9 cellular contexts compared by ENCODE assay signal in genomic region chr1:226355679-226356583, GRCh38. TPM values are rescaled to one million over a fixed set of nuclear protein-coding genes. Genes with fewer than 3 reads are reported as not detected.
DNase-seq lines count a peak whose midpoint lies in the region; ATAC-seq and TF ChIP-seq lines count a peak whose summit lies in the region.
"Had no signal": no experiment of that assay in that cellular context is flagged by ENCODE, and none has a peak within 500 bp of the region (broad histone marks: within the 10 kb centered on the region; RNA-seq: fewer than 3 reads in every experiment).

No MANE protein-coding gene starts in this region.

- H3K4me3 ChIP-seq in GM06990 (replicated peaks; ENCODE audit: low read depth, low read length): no peak overlapping the region
- H3K4me3 ChIP-seq: SK-N-MC had no signal

- H2BK120ac ChIP-seq in H9 (ENCODE audit: low read depth, low read length, poor library complexity, severe bottlenecking): no peak overlapping the region

- no peak overlapping the region for H3K9ac ChIP-seq in H9 (ENCODE audit: extremely low read depth, insufficient read length, low read length)

- H3K27me3 Mint-ChIP-seq in H9 (ENCODE audit: low read depth): no peaks in the 10 kb centered on the region

- no peak overlapping the region for H3K4ac ChIP-seq in H9 (ENCODE audit: low read depth, low read length)

- no peaks in the 10 kb centered on the region for H3K9me3 Mint-ChIP-seq in H9

- no peak overlapping the region for H2AFZ ChIP-seq in H9 (ENCODE audit: low read length)

- no peak overlapping the region for H3T11ph ChIP-seq in H9 (ENCODE audit: low read length)

- no peak overlapping the region for H3K18ac ChIP-seq in H9 (ENCODE audit: insufficient read length, low read depth, low read length)

- H3K4me3 Mint-ChIP-seq in H9: no peak overlapping the region

- no peak overlapping the region for H3K14ac ChIP-seq in H9 (ENCODE audit: insufficient read depth, low read length)

- H4K8ac ChIP-seq in H9 (replicated peaks; ENCODE audit: insufficient read length, low read depth, low read length): no peak overlapping the region

- H3K23me2 ChIP-seq in H9 (ENCODE audit: insufficient read length, low read depth, low read length, poor library complexity, severe bottlenecking): no peaks in the 10 kb centered on the region

- no peak overlapping the region for H2AK5ac ChIP-seq in H9 (ENCODE audit: insufficient read length, low read length)

- no peaks in the 10 kb centered on the region for H3K79me2 ChIP-seq in H9 (ENCODE audit: insufficient read depth, low read length)

- H3K4me1 Mint-ChIP-seq in H9: peaks cover 7 to 12% of the 10 kb centered on the region in 2 experiments; a peak in 3 of 4 replicates

- peaks cover 4% of the 10 kb centered on the region for H3K36me3 ChIP-seq in GM06990 (ENCODE audit: control insufficient read depth, insufficient read depth, low read length)

- no peak overlapping the region for H2BK15ac ChIP-seq in H9 (ENCODE audit: low read depth, low read length)

- no peak overlapping the region for H2BK5ac ChIP-seq in H9 (ENCODE audit: insufficient read length, low read length)

- no peak overlapping the region for H4K91ac ChIP-seq in H9 (ENCODE audit: insufficient read length, low read depth, low read length)

- H4K20me1 ChIP-seq in H9 (ENCODE audit: control insufficient read depth, insufficient read depth, insufficient read length): no peaks in the 10 kb centered on the region

- H3K27ac ChIP-seq in H9 (ENCODE audit: insufficient read length, low read depth, low read length): no peak overlapping the region
- H3K27ac ChIP-seq: SK-N-MC had no signal

- peak overlapping the region in 2 of 3 experiments; percentile 26 to 78; a peak in 2 of 7 replicates for H3K27ac Mint-ChIP-seq in H9

- peaks cover 14 to 50% (median 26%) of the 10 kb centered on the region in 3 experiments; a peak in 6 of 7 replicates for H3K36me3 Mint-ChIP-seq in H9 (ENCODE audit: insufficient read depth in 1 of 3, low read depth in 3 of 3)

- H3K27me3 ChIP-seq in GM06990 (replicated peaks; ENCODE audit: control insufficient read depth, insufficient read depth, low read length) (no peaks in the 10 kb centered on the region), H9 (ENCODE audit: insufficient read depth, low read length) (no peaks in the 10 kb centered on the region)

- no peaks in the 10 kb centered on the region for H3K79me1 ChIP-seq in H9 (ENCODE audit: insufficient read depth, low read depth, low read length, poor library complexity, severe bottlenecking)

- H3K56ac ChIP-seq in H9 (ENCODE audit: insufficient read length, low read depth, low read length): no peak overlapping the region

- H4K5ac ChIP-seq in H9 (ENCODE audit: insufficient read length, low read depth, low read length): no peak overlapping the region

- H2BK20ac ChIP-seq in H9 (ENCODE audit: low read depth, low read length, poor library complexity, severe bottlenecking): no peak overlapping the region

- TF ChIP-seq CTCF in GM06990 (IDR thresholded peaks at IDR 0.05; ENCODE audit: insufficient read depth, low read length, poor library complexity, severe bottlenecking): no peak
- no peak for TF ChIP-seq CTCF in H9 (conservative IDR thresholded peaks at IDR 0.05)

- H2BK12ac ChIP-seq in H9 (ENCODE audit: insufficient read length, low read depth, low read length): no peak overlapping the region

- no CpG with 5 or more reads among the region's 6 CpGs for WGBS in H9 (ENCODE audit: extremely low coverage, insufficient read length, low lambda C conversion rate)

- H3K9me3 ChIP-seq in H9 (ENCODE audit: control insufficient read depth, low read depth, low read length): no peaks in the 10 kb centered on the region

- H3K23ac ChIP-seq in H9 (ENCODE audit: insufficient read length, low read depth, low read length): no peak overlapping the region

- no peak for ATAC-seq in HG03521 (IDR thresholded peaks at IDR 0.05; ENCODE audit: unreplicated experiment)

- peak; percentile 40 for DNase-seq in GM06990 (ENCODE audit: extremely low read depth, insufficient read length)
- DNase-seq in H9: no peak
- DNase-seq in RPMI8226: peak; percentile 74
- DNase-seq in midbrain (lab: John Stamatoyannopoulos, UW): peak; percentile 20
- no peak for DNase-seq in stimulated activated CD4-positive, alpha-beta T cell treated with anti-CD3 and anti-CD28 coated beads, Interleukin-12 subunit alpha, Interleukin-12 subunit beta, amount 100 ng/mL, for 4 hours
- no peak for DNase-seq in NCI-H2107 treated with DMSO at 0.1 percent for 48 hours (lab: John Stamatoyannopoulos, UW; ENCODE audit: unreplicated experiment)
- no peak for DNase-seq in RKO (ENCODE audit: low spot score)

- no peak overlapping the region for H3K4me2 ChIP-seq in H9 (ENCODE audit: insufficient read depth, insufficient read length, low read length)

- H3K4me1 ChIP-seq in H9 (ENCODE audit: insufficient read depth, low read length): no peaks in the 10 kb centered on the region; the same call in 1 of the 2 replicates

RNA-seq across cellular contexts. Expression of gene LIN9, which starts 47.0 kb away (rescaled TPM):
- 9.5 TPM in 2 replicates for total RNA-seq in H9 (2021)

RNA-seq across cellular contexts. Expression of gene PARP1, which starts 52.0 kb away (rescaled TPM):
- total RNA-seq in H9 (2021): 331 and 337 TPM in 2 replicates

Comparison
In these comparisons a context has a peak if more than half of its experiments do, and no peak if none do; other contexts are left out.
1. DNase-seq: peak in GM06990 (single experiment), RPMI8226 (single experiment) and midbrain (single experiment); none in H9 (single experiment), stimulated activated CD4-positive, alpha-beta T cell treated with anti-CD3 and anti-CD28 coated beads, Interleukin-12 subunit alpha, Interleukin-12 subunit beta, amount 100 ng/mL, for 4 hours (single experiment), NCI-H2107 treated with DMSO at 0.1 percent for 48 hours (single experiment) and RKO (single experiment).